27 cellular contexts compared by ENCODE assay signal in the genomic region with DNA sequence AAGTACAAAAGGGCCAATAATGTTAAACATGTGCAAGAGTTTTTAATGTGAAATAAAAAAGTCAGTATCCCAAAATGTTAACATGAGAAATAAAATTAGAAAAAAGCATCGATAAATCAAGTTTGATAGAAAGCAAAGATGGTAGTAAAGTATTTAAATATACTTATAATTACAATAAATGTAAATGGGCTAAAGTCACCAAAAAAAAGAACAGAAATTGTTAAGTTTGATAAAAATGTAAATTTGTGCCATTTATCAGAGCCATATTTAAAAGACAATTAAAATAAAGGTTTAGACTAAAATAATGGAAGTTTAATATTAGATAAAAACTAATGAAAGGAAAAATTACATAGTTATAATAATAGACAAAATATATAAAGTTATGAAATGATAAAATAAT.
"Had no signal": no experiment of that assay in that cellular context is flagged by ENCODE, and none has a peak within 500 bp of the region (broad histone marks: within the 10 kb centered on the region; RNA-seq: fewer than 3 reads in every experiment).

No MANE protein-coding gene starts in this region.

- H3K4me1 ChIP-seq: adrenal gland, body of pancreas, colonic mucosa, gastrocnemius medialis had no signal

- H3K4me3 ChIP-seq: adrenal gland, body of pancreas, colonic mucosa, gastrocnemius medialis had no signal

- H3K36me3 ChIP-seq: adrenal gland, colonic mucosa, gastrocnemius medialis had no signal

- H3K27ac ChIP-seq: adrenal gland, body of pancreas, colonic mucosa, gastrocnemius medialis had no signal

- ATAC-seq: activated CD4-positive, alpha-beta T cell treated with anti-CD3 and anti-CD28 coated beads for 36 hours; activated CD8-positive, alpha-beta memory T cell treated with anti-CD3 and anti-CD28 coated beads, Interleukin-2, amount 10 ng/mL, durations not matched to agents 7 days and 5 days; activated CD8-positive, alpha-beta T cell treated with anti-CD3 and anti-CD28 coated beads, Interleukin-2, amount 10 ng/mL, durations not matched to agents 7 days and 5 days; activated naive CD8-positive, alpha-beta T cell treated with anti-CD3 and anti-CD28 coated beads, Interleukin-2, amount 50 U/mL, for 24 hours; body of pancreas; esophagus mucosa; gastrocnemius medialis had no signal

- H3K27me3 ChIP-seq: adrenal gland, body of pancreas, colonic mucosa, gastrocnemius medialis had no signal

- DNase-seq: activated CD4-positive, alpha-beta memory T cell treated with anti-CD3 and anti-CD28 coated beads for 36 hours; activated CD4-positive, alpha-beta T cell treated with anti-CD3 and anti-CD28 coated beads for 36 hours; activated CD4-positive, alpha-beta T cell treated with anti-CD3 and anti-CD28 coated beads, Interleukin-2, amount 10 ng/mL, durations not matched to agents 24 days and 14 days; activated CD4-positive, CD25-positive, alpha-beta regulatory T cell; activated CD4-positive, CD25-positive, alpha-beta regulatory T cell treated with anti-CD3 and anti-CD28 coated beads, Interleukin-2, amount 50 U/mL, for 72 hours; activated CD8-positive, alpha-beta memory T cell treated with anti-CD3 and anti-CD28 coated beads, Interleukin-2, amount 10 ng/mL, durations not matched to agents 7 days and 5 days; activated CD8-positive, alpha-beta memory T cell treated with anti-CD3 and anti-CD28 coated beads, Interleukin-2, amount 50 U/mL, for 4 hours; activated CD8-positive, alpha-beta T cell treated with anti-CD3 and anti-CD28 coated beads, Interleukin-2, amount 10 ng/mL, durations not matched to agents 7 days and 5 days; activated effector memory CD4-positive, alpha-beta T cell treated with anti-CD3 and anti-CD28 coated beads, Interleukin-2, amount 50 U/mL, for 16 hours; activated naive CD4-positive, alpha-beta T cell treated with anti-CD3 and anti-CD28 coated beads for 36 hours; activated naive CD8-positive, alpha-beta T cell treated with anti-CD3 and anti-CD28 coated beads for 36 hours; activated naive CD8-positive, alpha-beta T cell treated with anti-CD3 and anti-CD28 coated beads, Interleukin-2, amount 50 U/mL, for 24 hours; activated T-cell treated with anti-CD3 and anti-CD28 coated beads, Interleukin-2, amount 50 U/mL, for 1 hour; activated T-cell treated with anti-CD3 and anti-CD28 coated beads, Interleukin-2, amount 50 U/mL, for 48 hours; adrenal gland; amygdala; aorta; body of pancreas; caudate nucleus; cerebellar nuclear complex; colonic mucosa; effector CD8-positive, alpha-beta T cell; foreskin fibroblast; gastrocnemius medialis; glutamatergic neuron; T-helper 2 cell had no signal

- H3K9me3 ChIP-seq: colonic mucosa had no signal
